In the genomic region with DNA sequence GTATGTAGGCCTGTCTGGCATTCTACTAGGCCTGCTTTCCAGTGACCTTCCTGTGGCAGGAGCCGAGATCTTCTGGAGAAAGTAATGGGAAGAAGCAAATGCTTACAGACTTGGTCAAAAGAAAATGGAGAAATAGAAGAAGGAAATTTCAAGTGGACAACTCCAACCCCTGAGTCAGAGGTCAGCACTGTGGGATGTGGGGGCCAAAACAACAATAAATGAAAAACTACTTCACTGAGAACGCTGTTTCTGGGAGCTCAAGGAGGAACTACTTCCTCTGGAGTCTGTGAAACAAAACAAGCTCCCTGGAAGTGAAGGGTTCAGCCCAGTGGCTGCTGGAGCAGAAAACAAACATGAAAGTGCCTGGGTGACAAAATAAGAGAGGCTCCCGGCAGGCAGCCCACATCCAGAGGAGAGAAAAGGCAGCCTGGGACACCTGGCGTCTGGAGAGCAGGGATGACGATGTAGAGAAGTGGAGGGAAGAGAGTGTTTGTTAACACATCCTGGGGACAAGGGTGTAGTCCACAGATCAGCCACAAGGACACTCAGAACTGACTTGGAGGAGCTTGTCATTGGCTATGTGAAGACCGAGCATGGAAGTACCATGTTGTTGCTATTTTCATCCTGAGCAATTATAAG, we compare ENCODE assay signal across 1 cellular context.
A peak's percentile ranks its signal among the peaks of the same experiment; 100 is the strongest.
TF ChIP-seq lines count a peak whose summit lies in the region.

No MANE protein-coding gene starts in this region.

TF ChIP-seq in K562, 482 proteins besides CTCF, POLR2A, EP300 and RAD21 (continued from another document and continues in another):
- TF ChIP-seq, protein P1, sequence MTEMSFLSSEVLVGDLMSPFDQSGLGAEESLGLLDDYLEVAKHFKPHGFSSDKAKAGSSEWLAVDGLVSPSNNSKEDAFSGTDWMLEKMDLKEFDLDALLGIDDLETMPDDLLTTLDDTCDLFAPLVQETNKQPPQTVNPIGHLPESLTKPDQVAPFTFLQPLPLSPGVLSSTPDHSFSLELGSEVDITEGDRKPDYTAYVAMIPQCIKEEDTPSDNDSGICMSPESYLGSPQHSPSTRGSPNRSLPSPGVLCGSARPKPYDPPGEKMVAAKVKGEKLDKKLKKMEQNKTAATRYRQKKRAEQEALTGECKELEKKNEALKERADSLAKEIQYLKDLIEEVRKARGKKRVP (CRISPR knock-in tag; IDR thresholded peaks at IDR 0.05) = no peak
- TF ChIP-seq EHMT2 (IDR thresholded peaks at IDR 0.05) (peak; percentile 66), ZKSCAN3 (CRISPR knock-in tag; IDR thresholded peaks at IDR 0.05) (no peak), ADNP (tag; IDR thresholded peaks at IDR 0.05) (no peak), LARP7 (IDR thresholded peaks at IDR 0.05) (no peak), CREM (IDR thresholded peaks at IDR 0.05; ENCODE audit: low read depth) (peak; percentile 50), RBFOX2 (IDR thresholded peaks at IDR 0.05; ENCODE audit: low read depth, low read length) (no peak), TEAD4 (IDR thresholded peaks at IDR 0.05; ENCODE audit: low read length) (peak; percentile 11; the same call in 1 of the 2 replicates), TEAD4 (CRISPR knock-in tag; IDR thresholded peaks at IDR 0.05; ENCODE audit: borderline replicate concordance) (no peak), HDAC1 (IDR thresholded peaks at IDR 0.05) (0 out of 4 replicates have a peak, but pooled peaks of 1 of the 2 experiments have one; percentile 22), BCOR (IDR thresholded peaks at IDR 0.05) (no peak), SREBF1 (IDR thresholded peaks at IDR 0.05; ENCODE audit: borderline replicate concordance, low read depth, low read length) (no peak), TCFL5 (CRISPR knock-in tag; conservative IDR thresholded peaks at IDR 0.05) (no peak), HNRNPL (IDR thresholded peaks at IDR 0.05; ENCODE audit: low read depth, low read length) (no peak), ZFP36 (IDR thresholded peaks at IDR 0.05; ENCODE audit: low read depth, low read length, partially characterized antibody) (no peak), CHD1 (IDR thresholded peaks at IDR 0.05; ENCODE audit: low read length) (no peak), POLR3G (IDR thresholded peaks at IDR 0.05; ENCODE audit: extremely low read depth, insufficient read length, insufficient replicate concordance) (no peak), ZNF263 (CRISPR knock-in tag; IDR thresholded peaks at IDR 0.05; ENCODE audit: borderline replicate concordance) (no peak), NCOA6 (IDR thresholded peaks at IDR 0.05) (no peak), MAZ (CRISPR knock-in tag; conservative IDR thresholded peaks at IDR 0.05 in 1 of 2, IDR thresholded peaks at IDR 0.05 in 1 of 2) (peak in 1 of 2 experiments; percentile 39; a peak in 3 of 4 replicates), SMAD4 (CRISPR knock-in tag; conservative IDR thresholded peaks at IDR 0.05) (0 out of 2 replicates have a peak, but pooled peaks have one; percentile 15), ETV1 (tag; conservative IDR thresholded peaks at IDR 0.05; ENCODE audit: low read depth) (0 out of 2 replicates have a peak, but pooled peaks have one; percentile 4), NBN (IDR thresholded peaks at IDR 0.05; ENCODE audit: low read depth) (no peak), CTBP1 (IDR thresholded peaks at IDR 0.05; ENCODE audit: borderline replicate concordance) (peak; percentile 41; the same call in 1 of the 2 replicates), MED1 (CRISPR knock-in tag; IDR thresholded peaks at IDR 0.05; ENCODE audit: borderline replicate concordance) (no peak), DMBX1 (CRISPR knock-in tag; IDR thresholded peaks at IDR 0.05; ENCODE audit: borderline replicate concordance) (peak; percentile 77; the same call in 1 of the 2 replicates), MEF2A (IDR thresholded peaks at IDR 0.05; ENCODE audit: control insufficient read depth, low read depth, low read length) (no peak), NCOA4 (IDR thresholded peaks at IDR 0.05; ENCODE audit: partially characterized antibody) (no peak)
- TF ChIP-seq, protein P2, sequence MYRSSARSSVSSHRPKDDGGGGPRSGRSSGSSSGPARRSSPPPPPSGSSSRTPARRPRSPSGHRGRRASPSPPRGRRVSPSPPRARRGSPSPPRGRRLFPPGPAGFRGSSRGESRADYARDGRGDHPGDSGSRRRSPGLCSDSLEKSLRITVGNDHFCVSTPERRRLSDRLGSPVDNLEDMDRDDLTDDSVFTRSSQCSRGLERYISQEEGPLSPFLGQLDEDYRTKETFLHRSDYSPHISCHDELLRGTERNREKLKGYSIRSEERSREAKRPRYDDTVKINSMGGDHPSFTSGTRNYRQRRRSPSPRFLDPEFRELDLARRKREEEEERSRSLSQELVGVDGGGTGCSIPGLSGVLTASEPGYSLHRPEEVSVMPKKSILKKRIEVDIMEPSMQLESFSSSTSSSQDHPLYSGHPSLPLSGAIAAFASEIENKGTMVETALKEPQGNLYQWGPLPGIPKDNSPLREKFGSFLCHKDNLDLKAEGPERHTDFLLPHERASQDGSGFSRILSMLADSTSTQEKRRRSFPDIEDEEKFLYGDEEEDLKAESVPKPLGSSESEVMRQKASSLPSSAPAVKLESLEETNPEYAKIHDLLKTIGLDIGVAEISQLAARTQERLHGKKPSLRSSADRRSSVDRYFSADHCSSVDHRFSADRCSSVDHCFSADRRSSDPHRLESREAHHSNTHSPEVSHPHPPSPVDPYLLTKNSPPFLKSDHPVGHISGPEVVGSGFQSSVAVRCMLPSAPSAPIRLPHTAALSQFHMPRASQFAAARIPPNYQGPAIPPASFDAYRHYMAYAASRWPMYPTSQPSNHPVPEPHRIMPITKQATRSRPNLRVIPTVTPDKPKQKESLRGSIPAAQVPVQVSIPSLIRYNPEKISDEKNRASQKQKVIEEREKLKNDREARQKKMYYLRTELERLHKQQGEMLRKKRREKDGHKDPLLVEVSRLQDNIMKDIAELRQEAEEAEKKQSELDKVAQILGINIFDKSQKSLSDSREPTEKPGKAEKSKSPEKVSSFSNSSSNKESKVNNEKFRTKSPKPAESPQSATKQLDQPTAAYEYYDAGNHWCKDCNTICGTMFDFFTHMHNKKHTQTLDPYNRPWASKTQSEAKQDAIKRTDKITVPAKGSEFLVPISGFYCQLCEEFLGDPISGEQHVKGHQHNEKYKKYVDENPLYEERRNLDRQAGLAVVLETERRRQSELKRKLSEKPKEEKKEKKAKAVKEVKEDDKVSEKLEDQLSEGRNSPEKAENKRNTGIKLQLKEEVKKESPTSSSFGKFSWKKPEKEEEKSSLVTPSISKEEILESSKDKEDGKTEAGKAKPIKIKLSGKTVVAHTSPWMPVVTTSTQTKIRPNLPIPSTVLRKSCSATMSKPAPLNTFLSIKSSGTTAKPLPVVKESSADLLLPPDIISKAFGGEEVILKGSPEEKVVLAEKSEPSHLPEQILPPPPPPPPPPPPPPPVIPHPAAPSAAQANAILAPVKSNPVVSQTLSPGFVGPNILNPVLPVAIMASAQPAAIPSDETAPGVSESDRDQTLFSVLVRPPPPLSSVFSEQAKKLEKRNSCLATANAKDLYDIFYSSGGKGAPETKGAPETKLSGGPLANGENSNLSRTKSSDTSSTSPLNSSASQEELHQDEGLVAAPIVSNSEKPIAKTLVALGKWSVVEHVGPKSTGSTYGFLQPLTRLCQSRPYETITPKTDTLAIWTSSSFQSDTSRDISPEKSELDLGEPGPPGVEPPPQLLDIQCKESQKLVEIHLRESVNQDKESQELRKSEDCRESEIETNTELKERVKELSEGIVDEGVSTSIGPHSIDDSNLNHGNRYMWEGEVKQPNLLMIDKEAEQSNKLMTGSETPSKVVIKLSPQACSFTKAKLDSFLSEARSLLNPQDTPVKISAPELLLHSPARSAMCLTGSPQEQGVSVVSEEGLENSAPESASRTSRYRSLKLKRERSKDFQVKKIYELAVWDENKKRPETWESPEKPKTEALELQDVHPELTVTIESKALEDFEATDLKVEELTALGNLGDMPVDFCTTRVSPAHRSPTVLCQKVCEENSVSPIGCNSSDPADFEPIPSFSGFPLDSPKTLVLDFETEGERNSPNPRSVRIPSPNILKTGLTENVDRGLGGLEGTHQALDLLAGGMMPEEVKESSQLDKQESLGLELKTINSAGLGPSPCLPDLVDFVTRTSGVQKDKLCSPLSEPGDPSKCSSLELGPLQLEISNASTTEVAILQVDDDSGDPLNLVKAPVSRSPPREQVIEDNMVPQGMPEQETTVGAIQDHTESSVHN (IDR thresholded peaks at IDR 0.05; ENCODE audit: borderline replicate concordance in 1 of 2, low read depth in 1 of 2) = no peak
- TF ChIP-seq, protein P3, sequence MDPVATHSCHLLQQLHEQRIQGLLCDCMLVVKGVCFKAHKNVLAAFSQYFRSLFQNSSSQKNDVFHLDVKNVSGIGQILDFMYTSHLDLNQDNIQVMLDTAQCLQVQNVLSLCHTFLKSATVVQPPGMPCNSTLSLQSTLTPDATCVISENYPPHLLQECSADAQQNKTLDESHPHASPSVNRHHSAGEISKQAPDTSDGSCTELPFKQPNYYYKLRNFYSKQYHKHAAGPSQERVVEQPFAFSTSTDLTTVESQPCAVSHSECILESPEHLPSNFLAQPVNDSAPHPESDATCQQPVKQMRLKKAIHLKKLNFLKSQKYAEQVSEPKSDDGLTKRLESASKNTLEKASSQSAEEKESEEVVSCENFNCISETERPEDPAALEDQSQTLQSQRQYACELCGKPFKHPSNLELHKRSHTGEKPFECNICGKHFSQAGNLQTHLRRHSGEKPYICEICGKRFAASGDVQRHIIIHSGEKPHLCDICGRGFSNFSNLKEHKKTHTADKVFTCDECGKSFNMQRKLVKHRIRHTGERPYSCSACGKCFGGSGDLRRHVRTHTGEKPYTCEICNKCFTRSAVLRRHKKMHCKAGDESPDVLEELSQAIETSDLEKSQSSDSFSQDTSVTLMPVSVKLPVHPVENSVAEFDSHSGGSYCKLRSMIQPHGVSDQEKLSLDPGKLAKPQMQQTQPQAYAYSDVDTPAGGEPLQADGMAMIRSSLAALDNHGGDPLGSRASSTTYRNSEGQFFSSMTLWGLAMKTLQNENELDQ (CRISPR knock-in tag; IDR thresholded peaks at IDR 0.05; ENCODE audit: borderline replicate concordance) = no peak
- TF ChIP-seq, protein P4, sequence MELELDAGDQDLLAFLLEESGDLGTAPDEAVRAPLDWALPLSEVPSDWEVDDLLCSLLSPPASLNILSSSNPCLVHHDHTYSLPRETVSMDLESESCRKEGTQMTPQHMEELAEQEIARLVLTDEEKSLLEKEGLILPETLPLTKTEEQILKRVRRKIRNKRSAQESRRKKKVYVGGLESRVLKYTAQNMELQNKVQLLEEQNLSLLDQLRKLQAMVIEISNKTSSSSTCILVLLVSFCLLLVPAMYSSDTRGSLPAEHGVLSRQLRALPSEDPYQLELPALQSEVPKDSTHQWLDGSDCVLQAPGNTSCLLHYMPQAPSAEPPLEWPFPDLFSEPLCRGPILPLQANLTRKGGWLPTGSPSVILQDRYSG (tag; conservative IDR thresholded peaks at IDR 0.05; ENCODE audit: low read depth) = 0 out of 2 replicates have a peak, but pooled peaks have one; percentile 25
- TF ChIP-seq, protein P5, sequence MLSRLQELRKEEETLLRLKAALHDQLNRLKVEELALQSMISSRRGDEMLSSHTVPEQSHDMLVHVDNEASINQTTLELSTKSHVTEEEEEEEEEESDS (CRISPR knock-in tag; IDR thresholded peaks at IDR 0.05) = no peak
- TF ChIP-seq, protein P6, sequence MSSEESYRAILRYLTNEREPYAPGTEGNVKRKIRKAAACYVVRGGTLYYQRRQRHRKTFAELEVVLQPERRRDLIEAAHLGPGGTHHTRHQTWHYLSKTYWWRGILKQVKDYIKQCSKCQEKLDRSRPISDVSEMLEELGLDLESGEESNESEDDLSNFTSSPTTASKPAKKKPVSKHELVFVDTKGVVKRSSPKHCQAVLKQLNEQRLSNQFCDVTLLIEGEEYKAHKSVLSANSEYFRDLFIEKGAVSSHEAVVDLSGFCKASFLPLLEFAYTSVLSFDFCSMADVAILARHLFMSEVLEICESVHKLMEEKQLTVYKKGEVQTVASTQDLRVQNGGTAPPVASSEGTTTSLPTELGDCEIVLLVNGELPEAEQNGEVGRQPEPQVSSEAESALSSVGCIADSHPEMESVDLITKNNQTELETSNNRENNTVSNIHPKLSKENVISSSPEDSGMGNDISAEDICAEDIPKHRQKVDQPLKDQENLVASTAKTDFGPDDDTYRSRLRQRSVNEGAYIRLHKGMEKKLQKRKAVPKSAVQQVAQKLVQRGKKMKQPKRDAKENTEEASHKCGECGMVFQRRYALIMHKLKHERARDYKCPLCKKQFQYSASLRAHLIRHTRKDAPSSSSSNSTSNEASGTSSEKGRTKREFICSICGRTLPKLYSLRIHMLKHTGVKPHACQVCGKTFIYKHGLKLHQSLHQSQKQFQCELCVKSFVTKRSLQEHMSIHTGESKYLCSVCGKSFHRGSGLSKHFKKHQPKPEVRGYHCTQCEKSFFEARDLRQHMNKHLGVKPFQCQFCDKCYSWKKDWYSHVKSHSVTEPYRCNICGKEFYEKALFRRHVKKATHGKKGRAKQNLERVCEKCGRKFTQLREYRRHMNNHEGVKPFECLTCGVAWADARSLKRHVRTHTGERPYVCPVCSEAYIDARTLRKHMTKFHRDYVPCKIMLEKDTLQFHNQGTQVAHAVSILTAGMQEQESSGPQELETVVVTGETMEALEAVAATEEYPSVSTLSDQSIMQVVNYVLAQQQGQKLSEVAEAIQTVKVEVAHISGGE (CRISPR knock-in tag; IDR thresholded peaks at IDR 0.05) = no peak
- TF ChIP-seq, protein P7, sequence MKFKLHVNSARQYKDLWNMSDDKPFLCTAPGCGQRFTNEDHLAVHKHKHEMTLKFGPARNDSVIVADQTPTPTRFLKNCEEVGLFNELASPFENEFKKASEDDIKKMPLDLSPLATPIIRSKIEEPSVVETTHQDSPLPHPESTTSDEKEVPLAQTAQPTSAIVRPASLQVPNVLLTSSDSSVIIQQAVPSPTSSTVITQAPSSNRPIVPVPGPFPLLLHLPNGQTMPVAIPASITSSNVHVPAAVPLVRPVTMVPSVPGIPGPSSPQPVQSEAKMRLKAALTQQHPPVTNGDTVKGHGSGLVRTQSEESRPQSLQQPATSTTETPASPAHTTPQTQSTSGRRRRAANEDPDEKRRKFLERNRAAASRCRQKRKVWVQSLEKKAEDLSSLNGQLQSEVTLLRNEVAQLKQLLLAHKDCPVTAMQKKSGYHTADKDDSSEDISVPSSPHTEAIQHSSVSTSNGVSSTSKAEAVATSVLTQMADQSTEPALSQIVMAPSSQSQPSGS (CRISPR knock-in tag; IDR thresholded peaks at IDR 0.05) = no peak
- TF ChIP-seq, protein P8, sequence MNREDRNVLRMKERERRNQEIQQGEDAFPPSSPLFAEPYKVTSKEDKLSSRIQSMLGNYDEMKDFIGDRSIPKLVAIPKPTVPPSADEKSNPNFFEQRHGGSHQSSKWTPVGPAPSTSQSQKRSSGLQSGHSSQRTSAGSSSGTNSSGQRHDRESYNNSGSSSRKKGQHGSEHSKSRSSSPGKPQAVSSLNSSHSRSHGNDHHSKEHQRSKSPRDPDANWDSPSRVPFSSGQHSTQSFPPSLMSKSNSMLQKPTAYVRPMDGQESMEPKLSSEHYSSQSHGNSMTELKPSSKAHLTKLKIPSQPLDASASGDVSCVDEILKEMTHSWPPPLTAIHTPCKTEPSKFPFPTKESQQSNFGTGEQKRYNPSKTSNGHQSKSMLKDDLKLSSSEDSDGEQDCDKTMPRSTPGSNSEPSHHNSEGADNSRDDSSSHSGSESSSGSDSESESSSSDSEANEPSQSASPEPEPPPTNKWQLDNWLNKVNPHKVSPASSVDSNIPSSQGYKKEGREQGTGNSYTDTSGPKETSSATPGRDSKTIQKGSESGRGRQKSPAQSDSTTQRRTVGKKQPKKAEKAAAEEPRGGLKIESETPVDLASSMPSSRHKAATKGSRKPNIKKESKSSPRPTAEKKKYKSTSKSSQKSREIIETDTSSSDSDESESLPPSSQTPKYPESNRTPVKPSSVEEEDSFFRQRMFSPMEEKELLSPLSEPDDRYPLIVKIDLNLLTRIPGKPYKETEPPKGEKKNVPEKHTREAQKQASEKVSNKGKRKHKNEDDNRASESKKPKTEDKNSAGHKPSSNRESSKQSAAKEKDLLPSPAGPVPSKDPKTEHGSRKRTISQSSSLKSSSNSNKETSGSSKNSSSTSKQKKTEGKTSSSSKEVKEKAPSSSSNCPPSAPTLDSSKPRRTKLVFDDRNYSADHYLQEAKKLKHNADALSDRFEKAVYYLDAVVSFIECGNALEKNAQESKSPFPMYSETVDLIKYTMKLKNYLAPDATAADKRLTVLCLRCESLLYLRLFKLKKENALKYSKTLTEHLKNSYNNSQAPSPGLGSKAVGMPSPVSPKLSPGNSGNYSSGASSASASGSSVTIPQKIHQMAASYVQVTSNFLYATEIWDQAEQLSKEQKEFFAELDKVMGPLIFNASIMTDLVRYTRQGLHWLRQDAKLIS (CRISPR knock-in tag; IDR thresholded peaks at IDR 0.05) = no peak
